Comparison of ENCODE assay signal across 8 cellular contexts in genomic region chr20:61753196-61753942, GRCh38.
A peak's percentile ranks its signal among the peaks of the same experiment; 100 is the strongest.
DNase-seq lines count a peak whose midpoint lies in the region; ATAC-seq and TF ChIP-seq lines count a peak whose summit lies in the region.

No MANE protein-coding gene starts in this region.

- no peak for TF ChIP-seq POLR2A in transverse colon (IDR thresholded peaks at IDR 0.05)

- no peaks in the 10 kb centered on the region for H3K36me3 Mint-ChIP-seq in CD14-positive monocyte
- H3K36me3 Mint-ChIP-seq in activated CD4-positive, alpha-beta T cell treated with anti-CD3 and anti-CD28 coated beads, Interleukin-2, amount 10 ng/mL, durations not matched to agents 24 days and 14 days (ENCODE audit: low read depth) = no peaks in the 10 kb centered on the region

- H3F3A ChIP-seq in MM.1S (ENCODE audit: insufficient read depth, low read length) = no peaks in the 10 kb centered on the region

- no peaks in the 10 kb centered on the region for H3K79me2 ChIP-seq in MM.1S (ENCODE audit: low read length)

- H3K4me1 ChIP-seq in MM.1S (ENCODE audit: low read length) = no peaks in the 10 kb centered on the region
- H3K4me1 ChIP-seq in transverse colon = no peaks in the 10 kb centered on the region

- H2AFZ ChIP-seq in MM.1S (ENCODE audit: low read length) = no peak overlapping the region

- intact Hi-C loops in CD14-positive monocyte (cut with micrococcal nuclease) (no loop called here), transverse colon (cut with DNase I; ENCODE audit: low total_unique reads) (no loop called here)
- intact Hi-C loops in activated CD4-positive, alpha-beta T cell treated with anti-CD3 and anti-CD28 coated beads, Interleukin-2, amount 10 ng/mL, durations not matched to agents 24 days and 14 days (cut with micrococcal nuclease) = no loop called here

- H3K27me3 Mint-ChIP-seq in CD14-positive monocyte (ENCODE audit: low read depth in 3 of 3) = no peaks in the 10 kb centered on the region
- H3K27me3 Mint-ChIP-seq in activated CD4-positive, alpha-beta T cell treated with anti-CD3 and anti-CD28 coated beads, Interleukin-2, amount 10 ng/mL, durations not matched to agents 24 days and 14 days = no peaks in the 10 kb centered on the region

- TF ChIP-seq CTCF in CD14-positive monocyte (IDR thresholded peaks at IDR 0.05) = no peak
- TF ChIP-seq CTCF in MM.1S (IDR thresholded peaks at IDR 0.05; ENCODE audit: low read length) = no peak
- TF ChIP-seq CTCF in epithelial cell of proximal tubule (conservative IDR thresholded peaks at IDR 0.05; ENCODE audit: low read depth, low read length) = no peak
- TF ChIP-seq CTCF in transverse colon (IDR thresholded peaks at IDR 0.05) = no peak

- no peaks in the 10 kb centered on the region for H3K9me2 ChIP-seq in MM.1S (replicated peaks; ENCODE audit: insufficient read depth, low read length)

- H3K36me3 ChIP-seq in MM.1S (replicated peaks; ENCODE audit: insufficient read depth, low read length) (no peaks in the 10 kb centered on the region), transverse colon (no peaks in the 10 kb centered on the region)

- no peak for TF ChIP-seq EP300 in transverse colon (IDR thresholded peaks at IDR 0.05; ENCODE audit: low read depth)

- H3K9me3 ChIP-seq in MM.1S (replicated peaks; ENCODE audit: insufficient read depth, low read length) (no peaks in the 10 kb centered on the region), transverse colon (peaks cover 0 to 4% of the 10 kb centered on the region in 2 donors)

- H4K20me1 ChIP-seq in MM.1S (ENCODE audit: insufficient read depth, low read length) = no peaks in the 10 kb centered on the region

- peak overlapping the region; percentile 10; the same call in 1 of the 2 replicates for H3K4me2 ChIP-seq in MM.1S (ENCODE audit: low read depth, low read length)

- no peak overlapping the region for H3K4me3 Mint-ChIP-seq in CD14-positive monocyte
- no peak overlapping the region for H3K4me3 Mint-ChIP-seq in activated CD4-positive, alpha-beta T cell treated with anti-CD3 and anti-CD28 coated beads, Interleukin-2, amount 10 ng/mL, durations not matched to agents 24 days and 14 days

- H3K27me3 ChIP-seq in MM.1S (replicated peaks; ENCODE audit: insufficient read depth, low read length) = peaks cover 48% of the 10 kb centered on the region
- no peaks in the 10 kb centered on the region for H3K27me3 ChIP-seq in transverse colon

- in situ Hi-C loops in transverse colon (cut with MboI; ENCODE audit: low pct_ligation_motif_present in 1 of 4, low pct_unique_long_range_greater_than_20kb in 1 of 4, low sequenced_read_pairs in 3 of 4) = no loop called here

- WGBS in transverse colon (ENCODE audit: low coverage in 1 of 2), 2 donors = 20 to 57% methylated on average over 2 to 14 of the region's 14 CpGs

- ATAC-seq in GM19463 (IDR thresholded peaks at IDR 0.05; ENCODE audit: unreplicated experiment) (no peak), HG02610 (IDR thresholded peaks at IDR 0.05; ENCODE audit: unreplicated experiment) (no peak)

- H3K4me3 ChIP-seq in MM.1S (ENCODE audit: low read length) = no peak overlapping the region
- no peak overlapping the region for H3K4me3 ChIP-seq in epithelial cell of proximal tubule (ENCODE audit: low read depth, low read length)
- no peak overlapping the region for H3K4me3 ChIP-seq in transverse colon

- no peaks in the 10 kb centered on the region for H3K4me1 Mint-ChIP-seq in CD14-positive monocyte
- H3K4me1 Mint-ChIP-seq in activated CD4-positive, alpha-beta T cell treated with anti-CD3 and anti-CD28 coated beads, Interleukin-2, amount 10 ng/mL, durations not matched to agents 24 days and 14 days = no peaks in the 10 kb centered on the region

- H3K9me3 Mint-ChIP-seq in CD14-positive monocyte = peaks cover 2 to 31% (median 19%) of the 10 kb centered on the region in 7 donors
- no peaks in the 10 kb centered on the region for H3K9me3 Mint-ChIP-seq in activated CD4-positive, alpha-beta T cell treated with anti-CD3 and anti-CD28 coated beads, Interleukin-2, amount 10 ng/mL, durations not matched to agents 24 days and 14 days

- DNase-seq in CD14-positive monocyte (ENCODE audit: low spot score) (peak; percentile 5), MM.1S (peak; percentile 35), epithelial cell of proximal tubule (ENCODE audit: low read depth) (peak; percentile 33), myocyte (ENCODE audit: low read depth) (peak; percentile 11), transverse colon (no peak)
- no peak for DNase-seq in activated CD4-positive, alpha-beta T cell treated with anti-CD3 and anti-CD28 coated beads, Interleukin-2, amount 10 ng/mL, durations not matched to agents 24 days and 14 days

- no peak overlapping the region for H3K9ac ChIP-seq in MM.1S (ENCODE audit: low read length)

- no peak overlapping the region for H3K27ac ChIP-seq in MM.1S (ENCODE audit: low read length)
- H3K27ac ChIP-seq in transverse colon = no peak overlapping the region

- H3K27ac Mint-ChIP-seq in CD14-positive monocyte = no peak overlapping the region
- no peak overlapping the region for H3K27ac Mint-ChIP-seq in activated CD4-positive, alpha-beta T cell treated with anti-CD3 and anti-CD28 coated beads, Interleukin-2, amount 10 ng/mL, durations not matched to agents 24 days and 14 days

Comparison
In these comparisons a context has a peak if more than half of its experiments do, and no peak if none do; other contexts are left out.
1. DNase-seq: peak in CD14-positive monocyte (single experiment), MM.1S (single experiment), epithelial cell of proximal tubule (single experiment) and myocyte (single experiment); none in transverse colon (single experiment) and activated CD4-positive, alpha-beta T cell treated with anti-CD3 and anti-CD28 coated beads, Interleukin-2, amount 10 ng/mL, durations not matched to agents 24 days and 14 days (single experiment).